In the genomic region with DNA sequence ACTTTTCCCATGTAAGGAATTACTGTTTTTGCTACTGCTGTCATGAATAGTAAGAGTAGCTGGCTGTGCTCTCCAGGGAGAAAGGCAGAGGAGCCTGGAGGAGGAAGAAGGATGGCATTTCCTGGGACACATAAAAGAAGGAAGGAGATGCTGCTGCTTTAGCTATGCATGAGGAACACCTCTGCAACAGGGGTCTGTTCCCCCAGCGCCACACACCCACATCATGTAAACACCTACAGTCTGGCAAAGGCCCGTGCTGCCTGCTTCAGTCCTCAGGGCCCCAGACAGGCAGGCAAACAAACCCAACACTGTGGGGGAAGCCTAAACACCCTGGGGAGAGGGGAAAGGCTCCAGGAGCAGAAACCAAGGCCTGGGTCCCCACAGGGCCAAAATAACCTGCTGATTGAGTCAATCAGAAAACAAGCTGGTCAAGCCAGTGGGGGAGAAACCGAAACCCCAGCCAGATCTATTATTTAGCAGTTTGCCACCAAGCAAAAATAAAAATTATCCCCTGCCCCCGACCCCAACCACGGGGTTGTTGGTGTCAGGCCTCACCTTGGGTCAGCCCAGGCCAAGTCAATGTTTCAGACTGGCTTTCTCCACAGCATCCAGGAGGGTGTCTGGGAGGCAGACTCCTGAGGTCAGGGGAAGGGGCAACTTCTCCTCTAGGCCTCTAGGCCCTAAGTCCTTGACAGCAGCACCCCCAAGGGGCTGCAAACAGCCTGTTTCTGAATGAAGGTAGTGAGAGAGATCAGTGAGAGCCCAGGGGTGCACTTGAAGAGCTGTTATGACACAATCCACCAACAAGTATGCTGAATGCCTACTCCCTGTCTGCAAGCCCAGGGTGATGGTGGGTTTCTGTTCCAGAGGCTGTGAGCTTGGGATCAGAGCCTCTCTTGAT, we compare ENCODE assay signal across 18 cellular contexts. TPM values are rescaled to one million over a fixed set of nuclear protein-coding genes. Genes with fewer than 3 reads are reported as not detected.
DNase-seq lines count a peak whose midpoint lies in the region; ATAC-seq and TF ChIP-seq lines count a peak whose summit lies in the region.
"Had no signal": no experiment of that assay in that cellular context is flagged by ENCODE, and none has a peak within 500 bp of the region (broad histone marks: within the 10 kb centered on the region; RNA-seq: fewer than 3 reads in every experiment).

No MANE protein-coding gene starts in this region.

- ATAC-seq in upper lobe of left lung (ENCODE audit: low FRiP score in 2 of 2): no peak
- ATAC-seq: CD8-positive, alpha-beta T cell had no signal

- no peak overlapping the region for H2AFZ ChIP-seq in hepatocyte

- no peaks in the 10 kb centered on the region for H3K79me2 ChIP-seq in hepatocyte

- H3K27ac ChIP-seq in hepatocyte (peak overlapping the region; percentile 46), upper lobe of left lung (peak overlapping the region in 3 of 4 donors; percentile 2 to 41 (median 15)), prostate gland (no peak overlapping the region)
- H3K27ac ChIP-seq: VCaP had no signal

- H3K4me1 ChIP-seq in hepatocyte (ENCODE audit: insufficient read depth) (peaks cover 22% of the 10 kb centered on the region), upper lobe of left lung (peaks cover 0 to 16% (median 9%) of the 10 kb centered on the region in 4 donors), prostate gland (replicated peaks) (no peaks in the 10 kb centered on the region)

- H3K9me3 ChIP-seq in hepatocyte (ENCODE audit: low read depth): no peaks in the 10 kb centered on the region
- H3K9me3 ChIP-seq in upper lobe of left lung: no peaks in the 10 kb centered on the region
- H3K9me3 ChIP-seq in prostate gland: no peaks in the 10 kb centered on the region
- H3K9me3 ChIP-seq: esophagus squamous epithelium, SK-N-SH had no signal

- TF ChIP-seq CTCF in hepatocyte (IDR thresholded peaks at IDR 0.05; ENCODE audit: poor library complexity): no peak
- TF ChIP-seq CTCF in upper lobe of left lung (IDR thresholded peaks at IDR 0.05): no peak
- TF ChIP-seq CTCF in prostate gland (IDR thresholded peaks at IDR 0.05): no peak

- H3K4me3 ChIP-seq in hepatocyte (no peak overlapping the region), upper lobe of left lung (no peak overlapping the region), H7 (ENCODE audit: insufficient read depth, low read depth, low read length) (no peak overlapping the region), prostate gland (no peak overlapping the region)
- H3K4me3 ChIP-seq: coronary artery, esophagus squamous epithelium, lung had no signal

- H3K9me2 ChIP-seq in hepatocyte (replicated peaks; ENCODE audit: insufficient read depth): no peaks in the 10 kb centered on the region
- H3K9me2 ChIP-seq: SK-N-SH had no signal

- no peak for TF ChIP-seq EP300 in upper lobe of left lung (IDR thresholded peaks at IDR 0.05)

- H3K27me3 ChIP-seq in hepatocyte: no peaks in the 10 kb centered on the region
- H3K27me3 ChIP-seq in upper lobe of left lung: no peaks in the 10 kb centered on the region
- H3K27me3 ChIP-seq in H7 (ENCODE audit: control insufficient read depth, insufficient read depth, low read length): peaks cover 8% of the 10 kb centered on the region
- no peaks in the 10 kb centered on the region for H3K27me3 ChIP-seq in prostate gland (replicated peaks; ENCODE audit: insufficient read depth)
- H3K27me3 ChIP-seq: esophagus squamous epithelium had no signal

- H4K20me1 ChIP-seq in hepatocyte (ENCODE audit: insufficient read depth, poor library complexity, severe bottlenecking): no peaks in the 10 kb centered on the region

- peak; percentile 14 for DNase-seq in NCI-H2107 treated with DMSO at 0.1 percent for 48 hours (lab: John Stamatoyannopoulos, UW; ENCODE audit: unreplicated experiment)
- DNase-seq in NCI-H2107 (lab: John Stamatoyannopoulos, UW): no peak
- peak; percentile 15 for DNase-seq in NAMALWA (ENCODE audit: low spot score)
- no peak for DNase-seq in hepatocyte (ENCODE audit: low spot score)
- no peak for DNase-seq in upper lobe of left lung
- DNase-seq in H7: no peak
- no peak for DNase-seq in prostate gland (ENCODE audit: low spot score)
- no peak for DNase-seq in DMS79 (lab: John Stamatoyannopoulos, UW)
- DNase-seq: 8988T; CD8-positive, alpha-beta T cell; esophagus squamous epithelium; NCI-H2171 treated with DMSO at 0.1 percent for 48 hours; occipital lobe; SK-N-SH had no signal

- WGBS in hepatocyte (ENCODE audit: low lambda C conversion rate, missing lambda C conversion rate): 69% methylated on average over 5 of the region's 5 CpGs
- 74 to 79% methylated on average over 5 of the region's 5 CpGs for WGBS in upper lobe of left lung, 2 donors
- WGBS in prostate gland: 77% methylated on average over 5 of the region's 5 CpGs

- H3K36me3 ChIP-seq in hepatocyte (replicated peaks; ENCODE audit: insufficient read depth, low read depth) (no peaks in the 10 kb centered on the region), upper lobe of left lung (no peaks in the 10 kb centered on the region), H7 (replicated peaks; ENCODE audit: control insufficient read depth, insufficient read depth, low read length) (no peaks in the 10 kb centered on the region), prostate gland (no peaks in the 10 kb centered on the region)
- H3K36me3 ChIP-seq: esophagus squamous epithelium had no signal

- intact Hi-C loops in prostate gland (cut with DNase I): no loop called here

- no peak overlapping the region for H3K4me2 ChIP-seq in hepatocyte
- H3K4me2 ChIP-seq: SK-N-SH had no signal

- TF ChIP-seq POLR2A in upper lobe of left lung (IDR thresholded peaks at IDR 0.05) (no peak), prostate gland (IDR thresholded peaks at IDR 0.05) (no peak)

RNA-seq across cellular contexts. Expression of gene SCUBE3, which starts 34.6 kb away (rescaled TPM):
- total RNA-seq in hepatocyte (6.1 and 8.7 TPM in 2 replicates), upper lobe of left lung (1 to 10 TPM in 2 of 6 donors, under 1 TPM in 4; under 0.01 to 1.2 (median 0.48) TPM), prostate gland (1 to 10 TPM; 2.0 to 3.4 TPM)
- 10.2 and 19.6 TPM in 2 replicates for polyA plus RNA-seq in hepatocyte
- total RNA-seq in H7 (2014; rRNA removed; shearing (Covaris generic)): 0.45 and 0.70 TPM in 2 replicates
- total RNA-seq: CD8-positive, alpha-beta T cell had no signal

RNA-seq across cellular contexts. Expression of gene TCP11, which starts 38.0 kb away (rescaled TPM):
- total RNA-seq in hepatocyte (not detected in 2 replicates), upper lobe of left lung (under 1 TPM in 3 of 6 donors, not detected in 3; 0.30 to 0.89 (median 0.46) TPM), prostate gland (10 to 100 TPM in 1 of 2 donors, under 1 TPM in 1; 0.87 to 33.3 TPM)
- not detected in 2 replicates for polyA plus RNA-seq in hepatocyte
- 0.31 TPM in 1 of 2 replicates, not detected in the other for total RNA-seq in H7 (2014; rRNA removed; shearing (Covaris generic))
- total RNA-seq: CD8-positive, alpha-beta T cell; M059J had no signal

Comparison
In these comparisons a context has a peak if more than half of its experiments do, and no peak if none do; other contexts are left out.
1. DNase-seq: peak in NCI-H2107 treated with DMSO at 0.1 percent for 48 hours (single experiment) and NAMALWA (single experiment); none in NCI-H2107 (single experiment), hepatocyte (single experiment), upper lobe of left lung (0 of 2), H7 (single experiment), prostate gland (single experiment) and DMS79 (single experiment).
2. H3K27ac ChIP-seq: peak in hepatocyte (single experiment) and upper lobe of left lung (3 of 4); none in prostate gland (0 of 2).